Comparison of ENCODE assay signal across 15 cellular contexts in genomic region chr15:33013827-33014445, GRCh38.
DNase-seq lines count a peak whose midpoint lies in the region; ATAC-seq, FAIRE-seq and TF ChIP-seq lines count a peak whose summit lies in the region.
"Had no signal": no experiment of that assay in that cellular context is flagged by ENCODE, and none has a peak within 500 bp of the region (broad histone marks: within the 10 kb centered on the region; RNA-seq: fewer than 3 reads in every experiment).

No MANE protein-coding gene starts in this region.

- H3K79me2 ChIP-seq in keratinocyte (ENCODE audit: control insufficient read depth, insufficient read depth, low read length): no peaks in the 10 kb centered on the region

- no peaks in the 10 kb centered on the region for H3K4me1 Mint-ChIP-seq in activated T-helper 17 cell treated with anti-CD3 and anti-CD28 coated beads, Interleukin-2, amount 50 U/mL, for 72 hours
- H3K4me1 Mint-ChIP-seq: activated naive CD4-positive, alpha-beta T cell treated with anti-CD3 and anti-CD28 coated beads, Interleukin-2, amount 10 ng/mL, durations not matched to agents 7 days and 5 days had no signal

- no peaks in the 10 kb centered on the region for H3K9me3 ChIP-seq in keratinocyte (ENCODE audit: control insufficient read depth, low read depth, low read length)
- H3K9me3 ChIP-seq: pancreas had no signal

- H3K27me3 Mint-ChIP-seq in activated T-helper 17 cell treated with anti-CD3 and anti-CD28 coated beads, Interleukin-2, amount 50 U/mL, for 72 hours: no peaks in the 10 kb centered on the region

- no peaks in the 10 kb centered on the region for H3K9me3 Mint-ChIP-seq in activated T-helper 17 cell treated with anti-CD3 and anti-CD28 coated beads, Interleukin-2, amount 50 U/mL, for 72 hours
- H3K9me3 Mint-ChIP-seq: activated naive CD4-positive, alpha-beta T cell treated with anti-CD3 and anti-CD28 coated beads, Interleukin-2, amount 10 ng/mL, durations not matched to agents 7 days and 5 days had no signal

- H2AFZ ChIP-seq in keratinocyte (ENCODE audit: control insufficient read depth, low read length): no peak overlapping the region

- FAIRE-seq in keratinocyte (lab: Jason Lieb, UNC): peak; percentile 90
- FAIRE-seq: endometrium, pancreas had no signal

- H3K9ac ChIP-seq in keratinocyte (ENCODE audit: control insufficient read depth, extremely low read depth, insufficient read depth, low read length): no peak overlapping the region
- H3K9ac ChIP-seq: BLaER1 had no signal

- peak overlapping the region; percentile 54 for H3K27ac Mint-ChIP-seq in activated T-helper 17 cell treated with anti-CD3 and anti-CD28 coated beads, Interleukin-2, amount 50 U/mL, for 72 hours
- H3K27ac Mint-ChIP-seq: activated naive CD4-positive, alpha-beta T cell treated with anti-CD3 and anti-CD28 coated beads, Interleukin-2, amount 10 ng/mL, durations not matched to agents 7 days and 5 days; WTC11 had no signal

- H3K36me3 ChIP-seq in keratinocyte (ENCODE audit: control insufficient read depth in 2 of 2, extremely low read depth in 1 of 2, insufficient read depth in 2 of 2, low read length in 2 of 2): no peaks in the 10 kb centered on the region
- H3K36me3 ChIP-seq: BLaER1, pancreas had no signal

- peak; percentile 88 for ATAC-seq in activated T-helper 17 cell treated with anti-CD3 and anti-CD28 coated beads, Interleukin-2, amount 50 U/mL, for 72 hours (replicated peaks)
- ATAC-seq in HG02870 (IDR thresholded peaks at IDR 0.05; ENCODE audit: unreplicated experiment): no peak
- ATAC-seq: WTC11 had no signal

- dilution Hi-C loops in keratinocyte (cut with MboI; ENCODE audit: extremely low pct_ligation_motif_present, low sequenced_read_pairs): no loop called here

- H3K4me3 Mint-ChIP-seq in activated T-helper 17 cell treated with anti-CD3 and anti-CD28 coated beads, Interleukin-2, amount 50 U/mL, for 72 hours: no peak overlapping the region
- H3K4me3 Mint-ChIP-seq: activated naive CD4-positive, alpha-beta T cell treated with anti-CD3 and anti-CD28 coated beads, Interleukin-2, amount 10 ng/mL, durations not matched to agents 7 days and 5 days; WTC11 had no signal

- peak overlapping the region; percentile 10 for H3K27ac ChIP-seq in keratinocyte (ENCODE audit: control insufficient read depth, insufficient read depth, low read length)
- H3K27ac ChIP-seq: BLaER1, pancreas had no signal

- no peak for TF ChIP-seq CTCF in keratinocyte (optimal IDR thresholded peaks at IDR 0.05 in 1 of 3, IDR thresholded peaks at IDR 0.05 in 1 of 3, conservative IDR thresholded peaks at IDR 0.05 in 1 of 3; ENCODE audit: extremely low read depth in 1 of 3, insufficient read depth in 2 of 3, low read length in 3 of 3)

- H3K9me1 ChIP-seq in keratinocyte (ENCODE audit: control insufficient read depth, extremely low read depth, insufficient read depth, low read length): no peaks in the 10 kb centered on the region

- no peaks in the 10 kb centered on the region for H3K27me3 ChIP-seq in keratinocyte (ENCODE audit: control insufficient read depth, extremely low read depth, insufficient read depth, low read length)
- H3K27me3 ChIP-seq: BLaER1, pancreas had no signal

- peaks cover 10% of the 10 kb centered on the region for H3K4me1 ChIP-seq in keratinocyte (ENCODE audit: control insufficient read depth, extremely low read depth, insufficient read depth, low read length)
- H3K4me1 ChIP-seq: pancreas had no signal

- H4K20me1 ChIP-seq in keratinocyte (ENCODE audit: control insufficient read depth, extremely low read depth, insufficient read depth, low read length): no peaks in the 10 kb centered on the region
- H4K20me1 ChIP-seq: BLaER1 had no signal

- peak; percentile 83 for DNase-seq in AG08395 (ENCODE audit: low spot score)
- DNase-seq in HS-27A (ENCODE audit: low read depth): peak; percentile 63
- peak; percentile 50 for DNase-seq in keratinocyte (ENCODE audit: low read depth, low spot score)
- DNase-seq in T-helper 1 cell: no peak
- no peak for DNase-seq in activated gamma-delta T cell (lab: John Stamatoyannopoulos, UW)
- DNase-seq in NCI-H2029 (lab: John Stamatoyannopoulos, UW): no peak
- DNase-seq: activated naive CD4-positive, alpha-beta T cell treated with anti-CD3 and anti-CD28 coated beads, Interleukin-2, amount 10 ng/mL, durations not matched to agents 7 days and 5 days; islet precursor cell; NCI-H2029 treated with DMSO at 0.1 percent for 48 hours; pancreas had no signal

- H3K4me3 ChIP-seq in keratinocyte (ENCODE audit: control insufficient read depth in 2 of 3, extremely low read depth in 1 of 3, insufficient read depth in 2 of 3, low read depth in 1 of 3, low read length in 3 of 3): no peak overlapping the region
- H3K4me3 ChIP-seq: BLaER1, pancreas had no signal

- H3K4me2 ChIP-seq in keratinocyte (ENCODE audit: control insufficient read depth, extremely low read depth, insufficient read depth, low read depth, low read length): peak overlapping the region; percentile 1
- H3K4me2 ChIP-seq: BLaER1 had no signal

- H3K36me3 Mint-ChIP-seq in activated T-helper 17 cell treated with anti-CD3 and anti-CD28 coated beads, Interleukin-2, amount 50 U/mL, for 72 hours (ENCODE audit: low read depth): peaks cover 5% of the 10 kb centered on the region
- H3K36me3 Mint-ChIP-seq: activated naive CD4-positive, alpha-beta T cell treated with anti-CD3 and anti-CD28 coated beads, Interleukin-2, amount 10 ng/mL, durations not matched to agents 7 days and 5 days had no signal

Comparison
In these comparisons a context has a peak if more than half of its experiments do, and no peak if none do; other contexts are left out.
1. DNase-seq: peak in AG08395 (single experiment), HS-27A (single experiment) and keratinocyte (single experiment); none in T-helper 1 cell (0 of 5), activated gamma-delta T cell (single experiment) and NCI-H2029 (single experiment).